In the genomic region with DNA sequence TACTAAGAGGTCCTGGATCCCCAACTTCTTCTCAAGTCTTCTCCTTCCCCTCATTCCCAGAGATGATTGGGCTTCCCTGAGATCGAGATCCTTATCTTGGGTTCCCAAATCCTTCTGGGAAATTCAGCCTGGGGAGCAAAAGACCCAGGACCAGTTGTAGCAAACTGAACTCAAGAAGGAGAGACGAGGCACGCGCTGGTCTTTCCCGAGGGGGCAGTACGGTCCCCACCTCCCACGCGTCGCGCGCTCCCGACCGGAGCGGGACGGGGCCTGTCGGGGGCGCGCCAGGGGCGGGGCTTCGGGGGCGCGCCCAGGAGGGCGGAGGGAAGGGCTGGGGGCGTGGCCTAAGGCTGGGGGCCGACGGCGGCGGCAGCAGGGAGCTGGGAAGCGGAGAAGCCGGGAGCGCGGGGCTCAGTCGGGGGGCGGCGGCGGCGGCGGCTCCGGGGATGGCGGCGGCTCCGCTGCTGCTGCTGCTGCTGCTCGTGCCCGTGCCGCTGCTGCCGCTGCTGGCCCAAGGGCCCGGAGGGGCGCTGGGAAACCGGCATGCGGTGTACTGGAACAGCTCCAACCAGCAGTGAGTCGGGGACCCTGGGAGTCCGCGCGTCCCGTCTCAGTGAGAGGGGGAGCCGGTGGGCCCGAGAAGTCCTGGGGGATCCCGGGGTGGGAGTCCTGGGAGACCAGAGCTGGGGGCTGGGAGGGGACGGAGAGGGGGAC, we compare ENCODE assay signal across 1 cellular context.
TF ChIP-seq lines count a peak whose summit lies in the region.

A gene with protein sequence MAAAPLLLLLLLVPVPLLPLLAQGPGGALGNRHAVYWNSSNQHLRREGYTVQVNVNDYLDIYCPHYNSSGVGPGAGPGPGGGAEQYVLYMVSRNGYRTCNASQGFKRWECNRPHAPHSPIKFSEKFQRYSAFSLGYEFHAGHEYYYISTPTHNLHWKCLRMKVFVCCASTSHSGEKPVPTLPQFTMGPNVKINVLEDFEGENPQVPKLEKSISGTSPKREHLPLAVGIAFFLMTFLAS (plus strand): TSS at position 342 of the 714 bp plus-strand sequence. CDS start 105 bp downstream, at position 447.

TF ChIP-seq in GM23338, 12 proteins besides CTCF, POLR2A, EP300 and RAD21 (continued from another document):
- TF ChIP-seq, protein P1, sequence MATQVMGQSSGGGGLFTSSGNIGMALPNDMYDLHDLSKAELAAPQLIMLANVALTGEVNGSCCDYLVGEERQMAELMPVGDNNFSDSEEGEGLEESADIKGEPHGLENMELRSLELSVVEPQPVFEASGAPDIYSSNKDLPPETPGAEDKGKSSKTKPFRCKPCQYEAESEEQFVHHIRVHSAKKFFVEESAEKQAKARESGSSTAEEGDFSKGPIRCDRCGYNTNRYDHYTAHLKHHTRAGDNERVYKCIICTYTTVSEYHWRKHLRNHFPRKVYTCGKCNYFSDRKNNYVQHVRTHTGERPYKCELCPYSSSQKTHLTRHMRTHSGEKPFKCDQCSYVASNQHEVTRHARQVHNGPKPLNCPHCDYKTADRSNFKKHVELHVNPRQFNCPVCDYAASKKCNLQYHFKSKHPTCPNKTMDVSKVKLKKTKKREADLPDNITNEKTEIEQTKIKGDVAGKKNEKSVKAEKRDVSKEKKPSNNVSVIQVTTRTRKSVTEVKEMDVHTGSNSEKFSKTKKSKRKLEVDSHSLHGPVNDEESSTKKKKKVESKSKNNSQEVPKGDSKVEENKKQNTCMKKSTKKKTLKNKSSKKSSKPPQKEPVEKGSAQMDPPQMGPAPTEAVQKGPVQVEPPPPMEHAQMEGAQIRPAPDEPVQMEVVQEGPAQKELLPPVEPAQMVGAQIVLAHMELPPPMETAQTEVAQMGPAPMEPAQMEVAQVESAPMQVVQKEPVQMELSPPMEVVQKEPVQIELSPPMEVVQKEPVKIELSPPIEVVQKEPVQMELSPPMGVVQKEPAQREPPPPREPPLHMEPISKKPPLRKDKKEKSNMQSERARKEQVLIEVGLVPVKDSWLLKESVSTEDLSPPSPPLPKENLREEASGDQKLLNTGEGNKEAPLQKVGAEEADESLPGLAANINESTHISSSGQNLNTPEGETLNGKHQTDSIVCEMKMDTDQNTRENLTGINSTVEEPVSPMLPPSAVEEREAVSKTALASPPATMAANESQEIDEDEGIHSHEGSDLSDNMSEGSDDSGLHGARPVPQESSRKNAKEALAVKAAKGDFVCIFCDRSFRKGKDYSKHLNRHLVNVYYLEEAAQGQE (IDR thresholded peaks at IDR 0.05; ENCODE audit: unreplicated experiment): no peak
- TF ChIP-seq EZH2 (IDR thresholded peaks at IDR 0.05; ENCODE audit: low read depth, unreplicated experiment) (no peak), POLR2AphosphoS5 (IDR thresholded peaks at IDR 0.05; ENCODE audit: low read depth) (no peak), NANOG (IDR thresholded peaks at IDR 0.05; ENCODE audit: borderline replicate concordance) (no peak), STAT1 (IDR thresholded peaks at IDR 0.05; ENCODE audit: unreplicated experiment) (no peak), ZNF114 (CRISPR knock-in tag; IDR thresholded peaks at IDR 0.05) (no peak), CREB1 (CRISPR knock-in tag; IDR thresholded peaks at IDR 0.05; ENCODE audit: low read depth) (no peak), JUNB (IDR thresholded peaks at IDR 0.05; ENCODE audit: unreplicated experiment) (no peak), ZNF331 (CRISPR knock-in tag; IDR thresholded peaks at IDR 0.05; ENCODE audit: low read depth) (no peak), EZH2phosphoT487 (IDR thresholded peaks at IDR 0.05; ENCODE audit: unreplicated experiment) (no peak)
- TF ChIP-seq, protein P2, sequence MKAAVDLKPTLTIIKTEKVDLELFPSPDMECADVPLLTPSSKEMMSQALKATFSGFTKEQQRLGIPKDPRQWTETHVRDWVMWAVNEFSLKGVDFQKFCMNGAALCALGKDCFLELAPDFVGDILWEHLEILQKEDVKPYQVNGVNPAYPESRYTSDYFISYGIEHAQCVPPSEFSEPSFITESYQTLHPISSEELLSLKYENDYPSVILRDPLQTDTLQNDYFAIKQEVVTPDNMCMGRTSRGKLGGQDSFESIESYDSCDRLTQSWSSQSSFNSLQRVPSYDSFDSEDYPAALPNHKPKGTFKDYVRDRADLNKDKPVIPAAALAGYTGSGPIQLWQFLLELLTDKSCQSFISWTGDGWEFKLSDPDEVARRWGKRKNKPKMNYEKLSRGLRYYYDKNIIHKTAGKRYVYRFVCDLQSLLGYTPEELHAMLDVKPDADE (IDR thresholded peaks at IDR 0.05): no peak
